Comparison of ENCODE assay signal across 1 cellular context in genomic region chr12:3103806-3104205, GRCh38.
TF ChIP-seq lines count a peak whose summit lies in the region.

No MANE protein-coding gene starts in this region.

TF ChIP-seq in H1, 55 proteins besides CTCF, POLR2A, EP300 and RAD21:
- TF ChIP-seq USF2 (IDR thresholded peaks at IDR 0.05; ENCODE audit: low read length), result no peak
- TF ChIP-seq, protein P1, sequence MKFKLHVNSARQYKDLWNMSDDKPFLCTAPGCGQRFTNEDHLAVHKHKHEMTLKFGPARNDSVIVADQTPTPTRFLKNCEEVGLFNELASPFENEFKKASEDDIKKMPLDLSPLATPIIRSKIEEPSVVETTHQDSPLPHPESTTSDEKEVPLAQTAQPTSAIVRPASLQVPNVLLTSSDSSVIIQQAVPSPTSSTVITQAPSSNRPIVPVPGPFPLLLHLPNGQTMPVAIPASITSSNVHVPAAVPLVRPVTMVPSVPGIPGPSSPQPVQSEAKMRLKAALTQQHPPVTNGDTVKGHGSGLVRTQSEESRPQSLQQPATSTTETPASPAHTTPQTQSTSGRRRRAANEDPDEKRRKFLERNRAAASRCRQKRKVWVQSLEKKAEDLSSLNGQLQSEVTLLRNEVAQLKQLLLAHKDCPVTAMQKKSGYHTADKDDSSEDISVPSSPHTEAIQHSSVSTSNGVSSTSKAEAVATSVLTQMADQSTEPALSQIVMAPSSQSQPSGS (IDR thresholded peaks at IDR 0.05; ENCODE audit: low read length), result no peak
- no peak for TF ChIP-seq SIX5 (IDR thresholded peaks at IDR 0.05; ENCODE audit: low read depth, low read length)
- TF ChIP-seq BRCA1 (IDR thresholded peaks at IDR 0.05; ENCODE audit: low read depth, low read length), result no peak
- TF ChIP-seq MAX (IDR thresholded peaks at IDR 0.05), result no peak
- no peak for TF ChIP-seq CREB1 (IDR thresholded peaks at IDR 0.05)
- TF ChIP-seq NRF1 (IDR thresholded peaks at IDR 0.05; ENCODE audit: low read depth, low read length), result no peak
- no peak for TF ChIP-seq CBX5 (IDR thresholded peaks at IDR 0.05; ENCODE audit: low read depth, low read length)
